ENCODE assay signal across 24 cellular contexts in genomic region chr14:102000902-102001301, GRCh38. TPM values are rescaled to one million over a fixed set of nuclear protein-coding genes. Genes with fewer than 3 reads are reported as not detected.
A peak's percentile ranks its signal among the peaks of the same experiment; 100 is the strongest.
DNase-seq lines count a peak whose midpoint lies in the region; ATAC-seq, FAIRE-seq and TF ChIP-seq lines count a peak whose summit lies in the region.
"Had no signal": no experiment of that assay in that cellular context is flagged by ENCODE, and none has a peak within 500 bp of the region (broad histone marks: within the 10 kb centered on the region; RNA-seq: fewer than 3 reads in every experiment).

No MANE protein-coding gene starts in this region.

- H3K36me3 ChIP-seq in cardiac muscle cell (peaks cover 75% of the 10 kb centered on the region), bronchial epithelial cell (ENCODE audit: control insufficient read depth, insufficient read depth, low read length) (peaks cover 40% of the 10 kb centered on the region)

- peak; percentile 13 for FAIRE-seq in bronchial epithelial cell (lab: Jason Lieb, UNC)
- FAIRE-seq: A549, GM12891, HTR-8/SVneo had no signal

- H3K9me3 ChIP-seq in cardiac muscle cell (ENCODE audit: low read depth): no peaks in the 10 kb centered on the region
- H3K9me3 ChIP-seq: A549, MG63, SJCRH30 had no signal

- DNase-seq in cardiac muscle cell (ENCODE audit: low read depth in 1 of 2, low spot score in 1 of 2) (no peak), left ventricle myocardium superior (no peak), NCI-H146 treated with DMSO at 0.1 percent for 48 hours (lab: John Stamatoyannopoulos, UW; ENCODE audit: unreplicated experiment) (peak; percentile 39), bronchial epithelial cell (ENCODE audit: low read depth) (no peak), SIG-M5 (lab: John Stamatoyannopoulos, UW) (no peak), DMS 273 (lab: John Stamatoyannopoulos, UW; ENCODE audit: unreplicated experiment) (no peak)
- DNase-seq: C1 segment of cervical spinal cord; CD4-positive, alpha-beta memory T cell; COR-L47; DMS79 treated with DMSO at 0.1 percent for 48 hours; GF-D8; KBM-7; MG63; NCI-H1105 treated with DMSO at 0.1 percent for 48 hours; NCI-H187; NCI-H446; NCI-H524 treated with DMSO at 0.1 percent for 48 hours; SJCRH30; T-helper 17 cell had no signal

- ATAC-seq in left ventricle myocardium superior (no peak), HG02642 (IDR thresholded peaks at IDR 0.05; ENCODE audit: poor library complexity, unreplicated experiment) (no peak)
- ATAC-seq: A549, SK-N-SH treated with all-trans-retinoic acid at 6 μM for 48 hours, T-helper 17 cell had no signal

- no peaks in the 10 kb centered on the region for H3K27me3 ChIP-seq in cardiac muscle cell
- no peaks in the 10 kb centered on the region for H3K27me3 ChIP-seq in bronchial epithelial cell (ENCODE audit: control insufficient read depth, insufficient read depth, low read length)
- H3K27me3 ChIP-seq: MG63, SJCRH30 had no signal

- TF ChIP-seq CTCF in cardiac muscle cell (IDR thresholded peaks at IDR 0.05; ENCODE audit: low read depth, low read length) (no peak), bronchial epithelial cell (IDR thresholded peaks at IDR 0.05; ENCODE audit: insufficient read depth, low read length, severe bottlenecking) (no peak)

- H3K27ac ChIP-seq in cardiac muscle cell: peak overlapping the region; percentile 16
- H3K27ac ChIP-seq: A549, SJCRH30 had no signal

- intact Hi-C loops in left ventricle myocardium superior (cut with micrococcal nuclease): no loop called here

- no peaks in the 10 kb centered on the region for H3K4me1 ChIP-seq in cardiac muscle cell (ENCODE audit: low read depth)
- H3K4me1 ChIP-seq: A549, SJCRH30 had no signal

- H3K4me3 ChIP-seq in cardiac muscle cell (no peak overlapping the region), bronchial epithelial cell (ENCODE audit: low read depth, low read length) (no peak overlapping the region)
- H3K4me3 ChIP-seq: A549, MG63, SJCRH30 had no signal

RNA-seq across cellular contexts. Expression of gene DYNC1H1, which starts 36.5 kb away (rescaled TPM):
- total RNA-seq in cardiac muscle cell: 319 and 434 TPM in 2 replicates
- polyA plus RNA-seq in cardiac muscle cell: 143 and 158 TPM in 2 replicates
- 387 TPM for total RNA-seq in left ventricle myocardium superior
- total RNA-seq in bronchial epithelial cell: 277 and 372 TPM in 2 replicates
